Comparison of ENCODE assay signal across 13 cellular contexts in genomic region chr16:85584192-85584757, GRCh38. TPM values are rescaled to one million over a fixed set of nuclear protein-coding genes. Genes with fewer than 3 reads are reported as not detected.
DNase-seq lines count a peak whose midpoint lies in the region; ATAC-seq and TF ChIP-seq lines count a peak whose summit lies in the region.
"Had no signal": no experiment of that assay in that cellular context is flagged by ENCODE, and none has a peak within 500 bp of the region (broad histone marks: within the 10 kb centered on the region; RNA-seq: fewer than 3 reads in every experiment).

No MANE protein-coding gene starts in this region.

- peak overlapping the region; percentile 45 for H3K9ac ChIP-seq in iPS-18a (ENCODE audit: low read length)
- H3K9ac ChIP-seq in stomach smooth muscle (ENCODE audit: low read length in 2 of 2): peak overlapping the region in 1 of 2 donors; percentile 26

- intact Hi-C loops in psoas muscle (cut with DNase I): no loop called here

- no peak overlapping the region for H3K27ac Mint-ChIP-seq in activated T-helper 17 cell treated with anti-CD3 and anti-CD28 coated beads, Interleukin-2, amount 50 U/mL, for 72 hours
- H3K27ac Mint-ChIP-seq: activated CD4-positive, alpha-beta T cell treated with anti-CD3 and anti-CD28 coated beads, Interleukin-2, amount 10 ng/mL, durations not matched to agents 24 days and 14 days had no signal

- ATAC-seq in activated T-helper 17 cell treated with anti-CD3 and anti-CD28 coated beads, Interleukin-2, amount 50 U/mL, for 72 hours (replicated peaks): no peak
- no peak for ATAC-seq in psoas muscle
- ATAC-seq: Right ventricle myocardium inferior had no signal

- TF ChIP-seq CTCF in psoas muscle (IDR thresholded peaks at IDR 0.05) (no peak), WERI-Rb-1 (IDR thresholded peaks at IDR 0.05; ENCODE audit: low read depth, low read length) (no peak)

- H3K4me1 ChIP-seq in iPS-18a (ENCODE audit: control insufficient read depth, low read depth, low read length) (peaks cover 84% of the 10 kb centered on the region), stomach smooth muscle (ENCODE audit: control insufficient read depth, insufficient read depth, low read length) (peaks cover 66% of the 10 kb centered on the region), psoas muscle (peaks cover 15% of the 10 kb centered on the region)

- H3K27me3 ChIP-seq in iPS-18a (ENCODE audit: control insufficient read depth, insufficient read depth, low read length): peaks cover 69% of the 10 kb centered on the region
- no peaks in the 10 kb centered on the region for H3K27me3 ChIP-seq in stomach smooth muscle (ENCODE audit: control insufficient read depth in 1 of 2, insufficient read depth in 2 of 2, low read length in 2 of 2)
- no peaks in the 10 kb centered on the region for H3K27me3 ChIP-seq in psoas muscle (ENCODE audit: insufficient read depth in 3 of 3, low read length in 2 of 3)
- no peaks in the 10 kb centered on the region for H3K27me3 ChIP-seq in WERI-Rb-1 (ENCODE audit: insufficient read depth, low read depth, severe bottlenecking)

- no peaks in the 10 kb centered on the region for H3K36me3 Mint-ChIP-seq in activated T-helper 17 cell treated with anti-CD3 and anti-CD28 coated beads, Interleukin-2, amount 50 U/mL, for 72 hours (ENCODE audit: low read depth)

- H3K27ac ChIP-seq in iPS-18a (ENCODE audit: low read length) (no peak overlapping the region), stomach smooth muscle (ENCODE audit: low read length) (peak overlapping the region; percentile 46), psoas muscle (no peak overlapping the region), WERI-Rb-1 (no peak overlapping the region)

- WGBS in psoas muscle, 3 donors: 82 to 90% (median 86%) methylated on average over 19 of the region's 19 CpGs

- H3K4me1 Mint-ChIP-seq in activated T-helper 17 cell treated with anti-CD3 and anti-CD28 coated beads, Interleukin-2, amount 50 U/mL, for 72 hours: peaks cover 4% of the 10 kb centered on the region

- H3K36me3 ChIP-seq in iPS-18a (ENCODE audit: control insufficient read depth, low read depth, low read length) (no peaks in the 10 kb centered on the region), stomach smooth muscle (ENCODE audit: control insufficient read depth in 2 of 2, insufficient read depth in 2 of 2, low read length in 2 of 2) (no peaks in the 10 kb centered on the region), psoas muscle (ENCODE audit: insufficient read depth in 1 of 2, low read depth in 1 of 2) (no peaks in the 10 kb centered on the region), WERI-Rb-1 (peaks cover 5% of the 10 kb centered on the region; the same call in 1 of the 2 replicates)

- H3K27me3 Mint-ChIP-seq in activated T-helper 17 cell treated with anti-CD3 and anti-CD28 coated beads, Interleukin-2, amount 50 U/mL, for 72 hours: no peaks in the 10 kb centered on the region
- H3K27me3 Mint-ChIP-seq: activated CD4-positive, alpha-beta T cell treated with anti-CD3 and anti-CD28 coated beads, Interleukin-2, amount 10 ng/mL, durations not matched to agents 24 days and 14 days had no signal

- no peaks in the 10 kb centered on the region for H3K9me3 Mint-ChIP-seq in activated T-helper 17 cell treated with anti-CD3 and anti-CD28 coated beads, Interleukin-2, amount 50 U/mL, for 72 hours
- H3K9me3 Mint-ChIP-seq: activated CD4-positive, alpha-beta T cell treated with anti-CD3 and anti-CD28 coated beads, Interleukin-2, amount 10 ng/mL, durations not matched to agents 24 days and 14 days; CD8-positive, alpha-beta T cell had no signal

- no peak overlapping the region for H3K4me3 Mint-ChIP-seq in activated T-helper 17 cell treated with anti-CD3 and anti-CD28 coated beads, Interleukin-2, amount 50 U/mL, for 72 hours
- H3K4me3 Mint-ChIP-seq: activated CD4-positive, alpha-beta T cell treated with anti-CD3 and anti-CD28 coated beads, Interleukin-2, amount 10 ng/mL, durations not matched to agents 24 days and 14 days; CD8-positive, alpha-beta T cell had no signal

- DNase-seq in NCI-H2227 treated with DMSO at 0.1 percent for 48 hours (lab: John Stamatoyannopoulos, UW): peak; percentile 25
- DNase-seq in NCI-H2227 (lab: John Stamatoyannopoulos, UW; ENCODE audit: unreplicated experiment): no peak
- DNase-seq in NCI-H748 (lab: John Stamatoyannopoulos, UW; ENCODE audit: unreplicated experiment): peak; percentile 87
- DNase-seq in psoas muscle: no peak
- no peak for DNase-seq in WERI-Rb-1
- DNase-seq: activated CD4-positive, alpha-beta T cell treated with anti-CD3 and anti-CD28 coated beads, Interleukin-2, amount 10 ng/mL, durations not matched to agents 24 days and 14 days; KBM-7; kidney had no signal

- H3K9me3 ChIP-seq in iPS-18a (ENCODE audit: control insufficient read depth, low read depth, low read length) (no peaks in the 10 kb centered on the region), stomach smooth muscle (ENCODE audit: control insufficient read depth in 2 of 2, low read length in 2 of 2) (no peaks in the 10 kb centered on the region), psoas muscle (no peaks in the 10 kb centered on the region), WERI-Rb-1 (ENCODE audit: severe bottlenecking) (no peaks in the 10 kb centered on the region)

- peak overlapping the region; percentile 33 for H3K4me3 ChIP-seq in iPS-18a (ENCODE audit: low read length)
- H3K4me3 ChIP-seq in stomach smooth muscle (ENCODE audit: low read length in 2 of 2): no peak overlapping the region
- H3K4me3 ChIP-seq in psoas muscle: no peak overlapping the region
- no peak overlapping the region for H3K4me3 ChIP-seq in WERI-Rb-1 (ENCODE audit: low read depth, low read length)

RNA-seq across cellular contexts. Expression of gene GSE1, which starts 28.8 kb away (rescaled TPM):
- 10 to 100 TPM; 12.1 to 17.4 TPM for total RNA-seq in activated T-helper 17 cell treated with anti-CD3 and anti-CD28 coated beads, Interleukin-2, amount 50 U/mL, for 72 hours
- 10 to 100 TPM; 47.0 to 90.5 (median 64.6) TPM for total RNA-seq in psoas muscle
- 10 to 100 TPM; 10.8 to 34.7 (median 22.0) TPM for polyA plus RNA-seq in psoas muscle

Comparison
In these comparisons a context has a peak if more than half of its experiments do, and no peak if none do; other contexts are left out.
1. DNase-seq: peak in NCI-H2227 treated with DMSO at 0.1 percent for 48 hours (single experiment) and NCI-H748 (single experiment); none in NCI-H2227 (single experiment), psoas muscle (0 of 2) and WERI-Rb-1 (single experiment).